In the genomic region with DNA sequence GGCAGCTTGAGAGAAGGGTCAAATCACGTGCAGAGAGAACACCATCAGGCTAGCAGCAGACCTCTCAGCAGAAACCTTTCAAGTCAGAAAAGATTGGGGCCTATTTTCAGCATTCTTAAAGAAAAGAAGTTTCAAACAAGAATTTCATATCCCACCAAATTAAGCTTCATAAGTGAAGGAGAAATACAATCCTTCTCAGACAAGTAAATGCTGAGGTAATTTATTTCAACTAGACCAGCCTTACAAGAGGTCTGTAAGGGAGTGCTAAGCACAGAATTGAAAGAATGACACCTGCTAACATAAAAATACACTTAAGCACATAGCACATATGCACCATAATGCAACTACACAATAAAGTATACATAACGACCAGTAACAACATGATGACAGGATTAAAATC, we compare ENCODE assay signal across 35 cellular contexts.
DNase-seq lines count a peak whose midpoint lies in the region; ATAC-seq, FAIRE-seq and TF ChIP-seq lines count a peak whose summit lies in the region.
"Had no signal": no experiment of that assay in that cellular context is flagged by ENCODE, and none has a peak within 500 bp of the region (broad histone marks: within the 10 kb centered on the region; RNA-seq: fewer than 3 reads in every experiment).

No MANE protein-coding gene starts in this region.

- H3K56ac ChIP-seq in IMR-90 (ENCODE audit: extremely low read depth, insufficient read depth, low read length) = no peak overlapping the region

- no peak overlapping the region for H3K27ac ChIP-seq in HepG2 (ENCODE audit: extremely low read length, insufficient read depth, low read length)
- H3K27ac ChIP-seq in right lobe of liver = no peak overlapping the region
- no peak overlapping the region for H3K27ac ChIP-seq in HCT116 (ENCODE audit: low read depth, low read length)
- no peak overlapping the region for H3K27ac ChIP-seq in HEK293 (ENCODE audit: extremely low read depth, low read depth, low read length)
- H3K27ac ChIP-seq in IMR-90 (ENCODE audit: insufficient read depth, low read length) = no peak overlapping the region
- no peak overlapping the region for H3K27ac ChIP-seq in hepatocyte
- H3K27ac ChIP-seq: 22Rv1; A549; BLaER1; BLaER1 treated with 17β-estradiol and CSF1 and Interleukin-3, amounts not matched to agents 10 nM and 100 nM; C4-2B had no signal

- CTCF ChIA-PET in HepG2 (lab: Yijun Ruan, JAX; ENCODE audit: low intra/inter-chr PET ratio, low total read pairs) = no interaction called here
- CTCF ChIA-PET in HCT116 (lab: Charles Lee) = no interaction called here
- CTCF ChIA-PET in HEK293 (lab: Yijun Ruan, JAX) = no interaction called here
- CTCF ChIA-PET in IMR-90 (lab: Yijun Ruan, JAX) = no interaction called here

- H2BK15ac ChIP-seq in IMR-90 (ENCODE audit: low read depth, low read length) = no peak overlapping the region; the same call in 2 of the 3 replicates

- TF ChIP-seq RAD21 in HepG2 (CRISPR knock-in tag; IDR thresholded peaks at IDR 0.05) = no peak
- no peak for TF ChIP-seq RAD21 in HCT116 (IDR thresholded peaks at IDR 0.05; ENCODE audit: low read depth)
- TF ChIP-seq RAD21 in IMR-90 (IDR thresholded peaks at IDR 0.05; ENCODE audit: low read length) = no peak

- ATAC-seq in HepG2 = no peak
- no peak for ATAC-seq in right lobe of liver
- no peak for ATAC-seq in HCT116
- ATAC-seq in IMR-90 (ENCODE audit: low read depth) = no peak
- ATAC-seq in GM18873 (IDR thresholded peaks at IDR 0.05; ENCODE audit: low FRiP score, unreplicated experiment) = no peak
- ATAC-seq: A549; CD8-positive, alpha-beta T cell had no signal

- RAD21 ChIA-PET in HCT116 (lab: Charles Lee; ENCODE audit: low non-redundant PET in 1 of 2, low total read pairs in 2 of 2, uncharacterized antibody in 2 of 2, unreplicated experiment in 2 of 2) = no interaction called here

- H3K36me3 ChIP-seq in HepG2 (replicated peaks in 1 of 2; ENCODE audit: control insufficient read depth in 1 of 2, insufficient read depth in 2 of 2, low read length in 2 of 2) (no peaks in the 10 kb centered on the region), right lobe of liver (peaks cover 0 to 2% (median 0%) of the 10 kb centered on the region in 4 donors), HCT116 (ENCODE audit: control insufficient read depth in 1 of 2, insufficient read depth in 2 of 2, low read length in 2 of 2) (peaks cover 0 to 22% of the 10 kb centered on the region in 2 experiments; a peak in 1 of 4 replicates), HEK293 (ENCODE audit: control insufficient read depth in 2 of 2, insufficient read depth in 1 of 2, low read length in 2 of 2) (no peaks in the 10 kb centered on the region), IMR-90 (ENCODE audit: control insufficient read depth, insufficient read depth, low read length) (no peaks in the 10 kb centered on the region), hepatocyte (replicated peaks; ENCODE audit: insufficient read depth, low read depth) (no peaks in the 10 kb centered on the region)
- H3K36me3 ChIP-seq: BE2C; BLaER1; BLaER1 treated with 17β-estradiol and CSF1 and Interleukin-3, amounts not matched to agents 10 nM and 100 nM had no signal

- FAIRE-seq in HepG2 (lab: Jason Lieb, UNC) = no peak
- FAIRE-seq: A204.1, A549, D721Med had no signal

- H2BK120ac ChIP-seq in IMR-90 (ENCODE audit: low read depth, low read length) = no peak overlapping the region

- no peak overlapping the region for H2AFZ ChIP-seq in HepG2 (ENCODE audit: low read length)
- H2AFZ ChIP-seq in HCT116 (ENCODE audit: low read depth, low read length, poor library complexity, severe bottlenecking) = no peak overlapping the region
- H2AFZ ChIP-seq in IMR-90 (replicated peaks; ENCODE audit: low read length, poor library complexity) = no peak overlapping the region
- no peak overlapping the region for H2AFZ ChIP-seq in hepatocyte

- H3K4me3 ChIP-seq in HepG2 (replicated peaks in 1 of 3; ENCODE audit: insufficient read depth in 1 of 3, low read depth in 2 of 3, low read length in 3 of 3) (no peak overlapping the region), right lobe of liver (no peak overlapping the region), HCT116 (replicated peaks in 1 of 2; ENCODE audit: low read depth in 1 of 2, low read length in 2 of 2) (no peak overlapping the region), HEK293 (ENCODE audit: low read depth, low read length) (no peak overlapping the region), IMR-90 (ENCODE audit: insufficient read depth, low read depth, low read length) (no peak overlapping the region), hepatocyte (no peak overlapping the region)
- H3K4me3 ChIP-seq: A549; BLaER1; BLaER1 treated with 17β-estradiol and CSF1 and Interleukin-3, amounts not matched to agents 10 nM and 100 nM had no signal

- 6% methylated on average over 2 of the region's 2 CpGs for WGBS in HepG2 (ENCODE audit: low lambda C conversion rate)
- 69% methylated on average over 2 of the region's 2 CpGs for WGBS in right lobe of liver (ENCODE audit: insufficient coverage, low coverage, low lambda C conversion rate, missing lambda C conversion rate)
- no CpG with 5 or more reads among the region's 2 CpGs for WGBS in IMR-90 (ENCODE audit: extremely low coverage in 2 of 2, insufficient read length in 1 of 2), 2 experiments
- 86% methylated on average over 2 of the region's 2 CpGs for WGBS in hepatocyte (ENCODE audit: low lambda C conversion rate, missing lambda C conversion rate)

- H2AK5ac ChIP-seq in IMR-90 (ENCODE audit: low read depth, low read length) = no peak overlapping the region

- TF ChIP-seq POLR2A in HepG2 (IDR thresholded peaks at IDR 0.05; ENCODE audit: insufficient read depth in 1 of 2, low read depth in 2 of 2, low read length in 2 of 2) = no peak
- TF ChIP-seq POLR2A in right lobe of liver (IDR thresholded peaks at IDR 0.05) = no peak
- TF ChIP-seq POLR2A in HCT116 (IDR thresholded peaks at IDR 0.05; ENCODE audit: borderline replicate concordance, extremely low read depth, insufficient read depth, insufficient read length) = no peak
- no peak for TF ChIP-seq POLR2A in IMR-90 (IDR thresholded peaks at IDR 0.05; ENCODE audit: low read depth, low read length)

- dilution Hi-C loops in IMR-90 (cut with HindIII; ENCODE audit: low sequenced_read_pairs, unreplicated experiment) = no loop called here

- H3K9me2 ChIP-seq in HCT116 (ENCODE audit: insufficient read depth) = no peaks in the 10 kb centered on the region
- H3K9me2 ChIP-seq in hepatocyte (replicated peaks; ENCODE audit: insufficient read depth) = no peaks in the 10 kb centered on the region

- in situ Hi-C loops in HepG2 (cut with HindIII; ENCODE audit: extremely low pct_ligation_motif_present, low pct_unique_long_range_greater_than_20kb) (no loop called here), IMR-90 (cut with MboI; ENCODE audit: low sequenced_read_pairs) (no loop called here)

- H4K20me1 ChIP-seq in HepG2 (ENCODE audit: insufficient read depth, low read length) = no peaks in the 10 kb centered on the region
- H4K20me1 ChIP-seq in HCT116 (ENCODE audit: insufficient read depth) = no peaks in the 10 kb centered on the region
- H4K20me1 ChIP-seq in IMR-90 (ENCODE audit: insufficient read depth, low read length) = no peaks in the 10 kb centered on the region
- no peaks in the 10 kb centered on the region for H4K20me1 ChIP-seq in hepatocyte (ENCODE audit: insufficient read depth, poor library complexity, severe bottlenecking)
- H4K20me1 ChIP-seq: BLaER1; BLaER1 treated with 17β-estradiol and CSF1 and Interleukin-3, amounts not matched to agents 10 nM and 100 nM had no signal

- POLR2A ChIA-PET in HepG2 (lab: Yijun Ruan, JAX) (no interaction called here), HCT116 (lab: Charles Lee) (no interaction called here), HEK293 (lab: Yijun Ruan, JAX) (no interaction called here), IMR-90 (lab: Charles Lee; ENCODE audit: unreplicated experiment) (no interaction called here)

- H3K79me1 ChIP-seq in IMR-90 (ENCODE audit: low read depth in 1 of 2, low read length in 2 of 2) = no peaks in the 10 kb centered on the region

- no peak overlapping the region for H4K8ac ChIP-seq in IMR-90 (ENCODE audit: low read depth in 2 of 2, low read length in 2 of 2)

- H3K18ac ChIP-seq in IMR-90 (ENCODE audit: low read depth, low read length) = peak overlapping the region; percentile 24; the same call in 1 of the 2 replicates

- no peak overlapping the region for H4K91ac ChIP-seq in IMR-90 (ENCODE audit: insufficient read depth, low read depth, low read length)

- H3K9me3 ChIP-seq in HepG2 (ENCODE audit: low read length) (peaks cover 22% of the 10 kb centered on the region), right lobe of liver (no peaks in the 10 kb centered on the region), HCT116 (ENCODE audit: control insufficient read depth in 1 of 2, insufficient read depth in 1 of 2, low read depth in 1 of 2, low read length in 2 of 2) (peaks cover 7 to 12% of the 10 kb centered on the region in 2 experiments; a peak in 1 of 4 replicates), HEK293 (ENCODE audit: control insufficient read depth, insufficient read depth, low read depth, low read length) (no peaks in the 10 kb centered on the region; the same call in 1 of the 2 replicates), IMR-90 (ENCODE audit: control insufficient read depth, insufficient read depth, low read length) (peaks cover 4% of the 10 kb centered on the region; the same call in 1 of the 2 replicates), hepatocyte (ENCODE audit: low read depth) (no peaks in the 10 kb centered on the region)
- H3K9me3 ChIP-seq: BE2C; BLaER1; BLaER1 treated with 17β-estradiol and CSF1 and Interleukin-3, amounts not matched to agents 10 nM and 100 nM; Caco-2 had no signal

- H4K5ac ChIP-seq in IMR-90 (ENCODE audit: low read depth, low read length) = no peak overlapping the region

- H3K23ac ChIP-seq in IMR-90 (ENCODE audit: low read depth, low read length) = no peak overlapping the region

- BruUV-seq in HepG2 (replicated peaks; lab: Mats Ljungman, UMichigan) (no TSS peak), HCT116 (replicated peaks; lab: Mats Ljungman, UMichigan) (no TSS peak), IMR-90 (replicated peaks; lab: Mats Ljungman, UMichigan) (no TSS peak)

- no peak overlapping the region for H3K9ac ChIP-seq in HepG2 (ENCODE audit: insufficient read depth, low read depth, low read length)
- H3K9ac ChIP-seq in HCT116 (ENCODE audit: low read length) = no peak overlapping the region
- no peak overlapping the region for H3K9ac ChIP-seq in IMR-90 (ENCODE audit: low read depth, low read length)
- H3K9ac ChIP-seq: BLaER1; BLaER1 treated with 17β-estradiol and CSF1 and Interleukin-3, amounts not matched to agents 10 nM and 100 nM had no signal

- H3K14ac ChIP-seq in IMR-90 (replicated peaks; ENCODE audit: low read depth, low read length) = no peak overlapping the region

- DNase-seq in HepG2 (ENCODE audit: low spot score) (no peak), right lobe of liver (no peak), HCT116 (ENCODE audit: low read depth, low spot score) (no peak), IMR-90 (no peak), hepatocyte (ENCODE audit: low spot score) (no peak)
- no peak for DNase-seq in activated CD4-positive, alpha-beta T cell treated with anti-CD3 and anti-CD28 coated beads for 48 hours
- DNase-seq: 8988T; ACHN; AML-193; BE2C; C1 segment of cervical spinal cord; Caco-2; Calu3; CD4-positive, alpha-beta memory T cell; CD4-positive, alpha-beta T cell; CD4-positive, CD25-positive, alpha-beta regulatory T cell; CD8-positive, alpha-beta memory T cell; CD8-positive, alpha-beta T cell; COR-L47; DMS 273 treated with DMSO at 0.1 percent for 48 hours; DMS153; DMS53; DMS79; DMS79 treated with DMSO at 0.1 percent for 48 hours; DND-41; EL had no signal

- H3K27me3 ChIP-seq in HepG2 (ENCODE audit: control insufficient read depth in 1 of 2, insufficient read depth in 2 of 2, low read length in 2 of 2) (no peaks in the 10 kb centered on the region), right lobe of liver (no peaks in the 10 kb centered on the region), HCT116 (ENCODE audit: insufficient read depth, low read length) (no peaks in the 10 kb centered on the region), IMR-90 (ENCODE audit: control insufficient read depth, insufficient read depth, low read length) (no peaks in the 10 kb centered on the region), hepatocyte (no peaks in the 10 kb centered on the region)
- H3K27me3 ChIP-seq: BE2C; BLaER1; BLaER1 treated with 17β-estradiol and CSF1 and Interleukin-3, amounts not matched to agents 10 nM and 100 nM had no signal

- H3K79me2 ChIP-seq in HepG2 (ENCODE audit: insufficient read depth, low read length) = no peaks in the 10 kb centered on the region
- peaks cover 14% of the 10 kb centered on the region for H3K79me2 ChIP-seq in HCT116 (ENCODE audit: insufficient read depth, low read length)
- no peaks in the 10 kb centered on the region for H3K79me2 ChIP-seq in hepatocyte

- no peak overlapping the region for H3K4ac ChIP-seq in IMR-90 (ENCODE audit: low read depth, low read length)

- TF ChIP-seq CTCF in HepG2 (CRISPR knock-in tag; IDR thresholded peaks at IDR 0.05) = no peak
- no peak for TF ChIP-seq CTCF in right lobe of liver (IDR thresholded peaks at IDR 0.05)
- no peak for TF ChIP-seq CTCF in HCT116 (IDR thresholded peaks at IDR 0.05 in 2 of 3, conservative IDR thresholded peaks at IDR 0.05 in 1 of 3; ENCODE audit: borderline replicate concordance in 1 of 3, insufficient read depth in 1 of 3, low read depth in 2 of 3, low read length in 2 of 3)
- TF ChIP-seq CTCF in HEK293 (tag by site-specific recombination; IDR thresholded peaks at IDR 0.05) = no peak
- no peak for TF ChIP-seq CTCF in IMR-90 (conservative IDR thresholded peaks at IDR 0.05; ENCODE audit: low read depth, low read length)
- TF ChIP-seq CTCF in hepatocyte (IDR thresholded peaks at IDR 0.05; ENCODE audit: poor library complexity) = no peak

- H2BK5ac ChIP-seq in IMR-90 (ENCODE audit: low read depth, low read length, poor library complexity, severe bottlenecking) = peak overlapping the region; percentile 58

- intact Hi-C loops in HepG2 (cut with micrococcal nuclease; ENCODE audit: unreplicated experiment) = no loop called here
- intact Hi-C loops in right lobe of liver (cut with DNase I) = no loop called here
- intact Hi-C loops in HCT116 (cut with micrococcal nuclease) = no loop called here
- intact Hi-C loops in IMR-90 (cut with micrococcal nuclease) = no loop called here

- no peaks in the 10 kb centered on the region for H3K9me1 ChIP-seq in IMR-90 (ENCODE audit: insufficient read depth, low read length)

- H3K4me2 ChIP-seq in HepG2 (ENCODE audit: low read depth, low read length) (no peak overlapping the region), HCT116 (ENCODE audit: low read length) (no peak overlapping the region), IMR-90 (ENCODE audit: low read depth, low read length) (no peak overlapping the region), hepatocyte (no peak overlapping the region)
- H3K4me2 ChIP-seq: A549; BLaER1; BLaER1 treated with 17β-estradiol and CSF1 and Interleukin-3, amounts not matched to agents 10 nM and 100 nM had no signal

- H3K4me1 ChIP-seq in HepG2 (ENCODE audit: insufficient read depth, low read length) (peaks cover 3% of the 10 kb centered on the region), right lobe of liver (peaks cover 0 to 6% (median 0%) of the 10 kb centered on the region in 4 donors), HCT116 (ENCODE audit: control insufficient read depth in 1 of 2, insufficient read depth in 2 of 2, low read length in 2 of 2) (0 out of 4 replicates have a peak, but pooled peaks cover 0 to under 1% of the 10 kb centered on the region in 2 experiments), HEK293 (ENCODE audit: control insufficient read depth, insufficient read depth, low read length) (no peaks in the 10 kb centered on the region), IMR-90 (ENCODE audit: control insufficient read depth, insufficient read depth, low read length) (no peaks in the 10 kb centered on the region), hepatocyte (ENCODE audit: insufficient read depth) (no peaks in the 10 kb centered on the region)
- H3K4me1 ChIP-seq: A549; BE2C; BLaER1; BLaER1 treated with 17β-estradiol and CSF1 and Interleukin-3, amounts not matched to agents 10 nM and 100 nM; Caco-2 had no signal

- no peak for TF ChIP-seq EP300 in HepG2 (IDR thresholded peaks at IDR 0.05; ENCODE audit: low read depth in 2 of 2, low read length in 2 of 2)
- no peak for TF ChIP-seq EP300 in HepG2 (CRISPR knock-in tag; IDR thresholded peaks at IDR 0.05; ENCODE audit: borderline replicate concordance)

- H2AK9ac ChIP-seq in IMR-90 (replicated peaks; ENCODE audit: low read depth, low read length, poor library complexity) = no peak overlapping the region

- no peak overlapping the region for H2BK20ac ChIP-seq in IMR-90 (ENCODE audit: low read depth, low read length)
